21 cellular contexts compared by ENCODE assay signal in genomic region chr7:69568266-69568665, GRCh38. TPM values are rescaled to one million over a fixed set of nuclear protein-coding genes. Genes with fewer than 3 reads are reported as not detected.
"Had no signal": no experiment of that assay in that cellular context is flagged by ENCODE, and none has a peak within 500 bp of the region (broad histone marks: within the 10 kb centered on the region; RNA-seq: fewer than 3 reads in every experiment).

No MANE protein-coding gene starts in this region.

- H3K27me3 ChIP-seq: ascending aorta had no signal

- H3K36me3 ChIP-seq: ascending aorta had no signal

- H3K9me3 ChIP-seq: ascending aorta had no signal

- H3K27ac ChIP-seq: ascending aorta had no signal

- ATAC-seq: activated naive CD4-positive, alpha-beta T cell treated with anti-CD3 and anti-CD28 coated beads, Interleukin-2, amount 50 U/mL, for 72 hours; activated naive CD8-positive, alpha-beta T cell treated with anti-CD3 and anti-CD28 coated beads, Interleukin-2, amount 50 U/mL, for 24 hours; activated T-cell treated with anti-CD3 and anti-CD28 coated beads, Interleukin-2, amount 50 U/mL, for 4 hours; K562; T-helper 17 cell had no signal

- FAIRE-seq: K562, TTC549 had no signal

- DNase-seq: activated CD4-positive, alpha-beta memory T cell treated with anti-CD3 and anti-CD28 coated beads for 36 hours; activated CD4-positive, alpha-beta T cell treated with anti-CD3 and anti-CD28 coated beads, Interleukin-2, amount 10 ng/mL, durations not matched to agents 7 days and 5 days; activated CD4-positive, CD25-positive, alpha-beta regulatory T cell; activated CD8-positive, alpha-beta memory T cell treated with anti-CD3 and anti-CD28 coated beads for 24 hours; activated effector memory CD4-positive, alpha-beta T cell treated with anti-CD3 and anti-CD28 coated beads, Interleukin-2, amount 50 U/mL, for 16 hours; activated naive CD4-positive, alpha-beta T cell treated with Interleukin-2 at 50 U/mL for 16 hours; activated naive CD8-positive, alpha-beta T cell treated with anti-CD3 and anti-CD28 coated beads, Interleukin-2, amount 50 U/mL, for 24 hours; activated T-cell treated with anti-CD3 and anti-CD28 coated beads, Interleukin-2, amount 50 U/mL, for 4 hours; amniotic stem cell; caudate nucleus; Karpas-422; NCI-H1092; NCI-H2029; NCI-H510A treated with DMSO at 0.1 percent for 48 hours; SIG-M5; T-helper 17 cell; T1000 had no signal

- H3K4me3 ChIP-seq: ascending aorta, K562 had no signal

- H3K4me1 ChIP-seq: ascending aorta had no signal

RNA-seq across cellular contexts. Expression of gene AUTS2, which starts 30.0 kb away (rescaled TPM):
- polyA plus RNA-seq: K562 had no signal
